8 cellular contexts compared by ENCODE assay signal in the genomic region with DNA sequence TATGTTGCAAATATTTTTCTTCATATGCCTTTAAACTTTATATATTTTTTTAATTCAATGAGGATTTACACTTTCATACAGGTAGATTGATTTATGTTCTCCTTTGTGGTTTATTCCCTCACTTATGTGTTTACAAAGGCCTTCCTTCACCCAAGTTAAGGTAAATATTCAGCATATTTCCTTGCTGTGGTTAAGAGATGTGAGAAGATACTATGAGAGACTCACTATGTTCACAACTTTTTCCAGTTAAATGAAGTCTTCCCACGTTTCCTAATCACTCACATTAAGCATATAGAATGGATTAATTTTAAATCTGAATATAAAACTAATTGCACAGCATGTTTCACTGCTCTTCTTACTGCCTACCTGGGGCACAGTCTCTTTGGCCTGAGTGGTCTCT. TPM values are rescaled to one million over a fixed set of nuclear protein-coding genes. Genes with fewer than 3 reads are reported as not detected.
A peak's percentile ranks its signal among the peaks of the same experiment; 100 is the strongest.
DNase-seq lines count a peak whose midpoint lies in the region; ATAC-seq, FAIRE-seq and TF ChIP-seq lines count a peak whose summit lies in the region.

No MANE protein-coding gene starts in this region.

- H2AFZ ChIP-seq in PC-9: peak overlapping the region; percentile 94

- H3F3A ChIP-seq in PC-9 (ENCODE audit: insufficient read depth, low read depth): no peaks in the 10 kb centered on the region; the same call in 1 of the 2 replicates

- H3K4me1 ChIP-seq in PC-9 (replicated peaks; ENCODE audit: insufficient read depth): peaks cover 22% of the 10 kb centered on the region
- peaks cover 11 to 23% (median 20%) of the 10 kb centered on the region in 4 donors for H3K4me1 ChIP-seq in esophagus muscularis mucosa
- peaks cover 7% of the 10 kb centered on the region for H3K4me1 ChIP-seq in rectal smooth muscle tissue (ENCODE audit: control insufficient read depth, insufficient read depth, low read length)

- no peak overlapping the region for H3K27ac ChIP-seq in PC-9
- peak overlapping the region; percentile 38 to 65 (median 58) for H3K27ac ChIP-seq in esophagus muscularis mucosa (replicated peaks in 1 of 4)
- H3K27ac ChIP-seq in rectal smooth muscle tissue (ENCODE audit: low read depth, low read length): no peak overlapping the region

- H4K20me1 ChIP-seq in PC-9 (ENCODE audit: insufficient read depth): no peaks in the 10 kb centered on the region

- H3K9me3 ChIP-seq in PC-9 (ENCODE audit: insufficient read depth, low read depth) (no peaks in the 10 kb centered on the region), esophagus muscularis mucosa (peaks cover 0 to 3% (median 0%) of the 10 kb centered on the region in 4 donors)

- FAIRE-seq in GM19239 (lab: Jason Lieb, UNC): peak; percentile 21

- no peak for TF ChIP-seq CTCF in PC-9 (conservative IDR thresholded peaks at IDR 0.05)
- no peak for TF ChIP-seq CTCF in esophagus muscularis mucosa (IDR thresholded peaks at IDR 0.05)

- H3K36me3 ChIP-seq in PC-9 (ENCODE audit: low read depth) (no peaks in the 10 kb centered on the region), esophagus muscularis mucosa (peaks cover 0 to 3% (median 0%) of the 10 kb centered on the region in 4 donors), rectal smooth muscle tissue (ENCODE audit: control insufficient read depth, insufficient read depth, low read length) (no peaks in the 10 kb centered on the region)

- ATAC-seq in HG02798 (IDR thresholded peaks at IDR 0.05; ENCODE audit: poor library complexity, unreplicated experiment): no peak
- ATAC-seq in HG03108 (IDR thresholded peaks at IDR 0.05; ENCODE audit: unreplicated experiment): no peak

- H3K9ac ChIP-seq in rectal smooth muscle tissue (ENCODE audit: low read length): peak overlapping the region; percentile 25

- DNase-seq in GM19239 (ENCODE audit: insufficient read length, low spot score): no peak
- no peak for DNase-seq in PC-9
- DNase-seq in esophagus muscularis mucosa (ENCODE audit: extremely low spot score): no peak
- no peak for DNase-seq in NCI-H510A (lab: John Stamatoyannopoulos, UW)
- DNase-seq in SKM-1 (lab: John Stamatoyannopoulos, UW; ENCODE audit: unreplicated experiment): no peak

- peak overlapping the region; percentile 84 for H3K4me2 ChIP-seq in PC-9

- H3K4me3 ChIP-seq in PC-9 (peak overlapping the region; percentile 90), esophagus muscularis mucosa (peak overlapping the region; percentile 64 to 75 (median 68)), rectal smooth muscle tissue (ENCODE audit: low read length) (peak overlapping the region; percentile 82)

- H3K79me2 ChIP-seq in PC-9 (ENCODE audit: low read depth): no peaks in the 10 kb centered on the region

- intact Hi-C loops in PC-9 (cut with micrococcal nuclease; ENCODE audit: unreplicated experiment): no loop called here
- intact Hi-C loops in esophagus muscularis mucosa (cut with DNase I): no loop called here

- H3K27me3 ChIP-seq in PC-9 (ENCODE audit: insufficient read depth, low read depth) (0 out of 2 replicates have a peak, but pooled peaks cover 12% of the 10 kb centered on the region), esophagus muscularis mucosa (no peaks in the 10 kb centered on the region), rectal smooth muscle tissue (ENCODE audit: control insufficient read depth, insufficient read depth, low read length) (no peaks in the 10 kb centered on the region)

- CTCF ChIA-PET in PC-9 (lab: Charles Lee): interaction anchor here (1.5 kb wide), 1 partner anchor 33 kb away, joined by 5 read pairs; no protein-coding TSS in a partner anchor

- BruUV-seq in PC-9 (replicated peaks; lab: Mats Ljungman, UMichigan): no TSS peak

- TF ChIP-seq EP300 in esophagus muscularis mucosa (IDR thresholded peaks at IDR 0.05): no peak

- TF ChIP-seq POLR2A in esophagus muscularis mucosa (IDR thresholded peaks at IDR 0.05; ENCODE audit: low read depth): no peak

- H3K9me2 ChIP-seq in PC-9 (ENCODE audit: insufficient read depth): no peaks in the 10 kb centered on the region

- POLR2A ChIA-PET in PC-9 (lab: Charles Lee; ENCODE audit: unreplicated experiment): interaction anchor here (0.7 kb wide), 2 partner anchors 14 to 95 kb away, joined by 3 to 4 read pairs; no protein-coding TSS in a partner anchor

- 28% methylated on average over 1 of the region's 1 CpG for WGBS in esophagus muscularis mucosa

RNA-seq across cellular contexts. Expression of a gene that starts 0.6 kb away (rescaled TPM):
- 10.8 and 16.0 TPM in 2 replicates for total RNA-seq in PC-9 (2021)
- total RNA-seq in esophagus muscularis mucosa: 10 to 100 TPM in 2 of 4 donors, 1 to 10 TPM in 2; 3.3 to 14.8 (median 10.0) TPM

RNA-seq across cellular contexts. Expression of a gene that starts 0.7 kb away (rescaled TPM):
- total RNA-seq in PC-9 (2021) (0.46 and 0.58 TPM in 2 replicates), esophagus muscularis mucosa (under 1 TPM; under 0.01 to 0.75 (median 0.51) TPM)

RNA-seq across cellular contexts. Expression of a gene that starts 28.1 kb away (rescaled TPM):
- total RNA-seq in PC-9 (2021) (242 and 275 TPM in 2 replicates), esophagus muscularis mucosa (100 to 1,000 TPM; 113 to 149 (median 137) TPM)

Comparison
In these comparisons a context has a peak if more than half of its experiments do, and no peak if none do; other contexts are left out.
1. H3K27ac ChIP-seq: peak in esophagus muscularis mucosa (4 of 4); none in PC-9 (single experiment) and rectal smooth muscle tissue (single experiment).
2. Peak in every context shown above with its lines, with median percentiles within 50 percentile points of each other: H3K4me3 ChIP-seq.